ENCODE assay signal across 1 cellular context in the genomic region with DNA sequence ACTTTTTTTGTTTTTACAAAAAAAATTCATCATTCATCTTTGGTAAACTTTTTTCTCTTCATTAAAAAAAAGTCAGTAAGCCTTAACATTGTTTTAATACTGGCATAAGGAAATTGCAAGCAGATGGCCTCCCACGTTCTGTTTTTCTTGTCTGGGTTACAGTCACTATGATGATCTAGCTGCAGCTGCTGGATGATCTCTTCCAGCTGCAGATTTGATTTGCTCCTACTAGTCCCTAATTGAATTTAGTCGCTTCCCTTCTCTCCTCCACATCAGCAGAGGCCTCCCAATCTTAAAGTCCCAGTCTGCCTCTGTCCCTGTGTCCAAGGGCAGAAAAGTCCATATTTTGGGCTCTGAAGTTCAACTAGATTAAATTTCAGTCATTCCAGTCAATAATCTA.
TF ChIP-seq lines count a peak whose summit lies in the region.

No MANE protein-coding gene starts in this region.

TF ChIP-seq in IMR-90, 13 proteins besides CTCF, POLR2A, EP300 and RAD21 (continued from another document):
- TF ChIP-seq, protein P1, sequence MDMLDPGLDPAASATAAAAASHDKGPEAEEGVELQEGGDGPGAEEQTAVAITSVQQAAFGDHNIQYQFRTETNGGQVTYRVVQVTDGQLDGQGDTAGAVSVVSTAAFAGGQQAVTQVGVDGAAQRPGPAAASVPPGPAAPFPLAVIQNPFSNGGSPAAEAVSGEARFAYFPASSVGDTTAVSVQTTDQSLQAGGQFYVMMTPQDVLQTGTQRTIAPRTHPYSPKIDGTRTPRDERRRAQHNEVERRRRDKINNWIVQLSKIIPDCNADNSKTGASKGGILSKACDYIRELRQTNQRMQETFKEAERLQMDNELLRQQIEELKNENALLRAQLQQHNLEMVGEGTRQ (IDR thresholded peaks at IDR 0.05; ENCODE audit: low read depth, low read length), result no peak
- no peak for TF ChIP-seq CHD1 (IDR thresholded peaks at IDR 0.05; ENCODE audit: low read depth, low read length)
- no peak for TF ChIP-seq NFE2L2 (IDR thresholded peaks at IDR 0.05; ENCODE audit: low read depth, low read length)
- TF ChIP-seq MXI1 (IDR thresholded peaks at IDR 0.05; ENCODE audit: borderline replicate concordance, low read depth, low read length), result no peak
- TF ChIP-seq SMC3 (IDR thresholded peaks at IDR 0.05; ENCODE audit: low read depth, low read length), result no peak
- no peak for TF ChIP-seq FOS (IDR thresholded peaks at IDR 0.05; ENCODE audit: low read depth, low read length)
- TF ChIP-seq, protein P2, sequence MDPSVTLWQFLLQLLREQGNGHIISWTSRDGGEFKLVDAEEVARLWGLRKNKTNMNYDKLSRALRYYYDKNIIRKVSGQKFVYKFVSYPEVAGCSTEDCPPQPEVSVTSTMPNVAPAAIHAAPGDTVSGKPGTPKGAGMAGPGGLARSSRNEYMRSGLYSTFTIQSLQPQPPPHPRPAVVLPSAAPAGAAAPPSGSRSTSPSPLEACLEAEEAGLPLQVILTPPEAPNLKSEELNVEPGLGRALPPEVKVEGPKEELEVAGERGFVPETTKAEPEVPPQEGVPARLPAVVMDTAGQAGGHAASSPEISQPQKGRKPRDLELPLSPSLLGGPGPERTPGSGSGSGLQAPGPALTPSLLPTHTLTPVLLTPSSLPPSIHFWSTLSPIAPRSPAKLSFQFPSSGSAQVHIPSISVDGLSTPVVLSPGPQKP (IDR thresholded peaks at IDR 0.05; ENCODE audit: borderline replicate concordance, low read depth, low read length), result no peak
- no peak for TF ChIP-seq MAZ (IDR thresholded peaks at IDR 0.05; ENCODE audit: borderline replicate concordance, low read depth, low read length)
- no peak for TF ChIP-seq CEBPB (IDR thresholded peaks at IDR 0.05; ENCODE audit: low read depth, low read length)
- TF ChIP-seq MAFK (IDR thresholded peaks at IDR 0.05; ENCODE audit: low read depth, low read length), result no peak
- TF ChIP-seq BHLHE40 (IDR thresholded peaks at IDR 0.05; ENCODE audit: low read depth, low read length), result no peak
- TF ChIP-seq RFX5 (IDR thresholded peaks at IDR 0.05; ENCODE audit: low read depth, low read length), result no peak
